ENCODE assay signal across 1 cellular context in the genomic region with DNA sequence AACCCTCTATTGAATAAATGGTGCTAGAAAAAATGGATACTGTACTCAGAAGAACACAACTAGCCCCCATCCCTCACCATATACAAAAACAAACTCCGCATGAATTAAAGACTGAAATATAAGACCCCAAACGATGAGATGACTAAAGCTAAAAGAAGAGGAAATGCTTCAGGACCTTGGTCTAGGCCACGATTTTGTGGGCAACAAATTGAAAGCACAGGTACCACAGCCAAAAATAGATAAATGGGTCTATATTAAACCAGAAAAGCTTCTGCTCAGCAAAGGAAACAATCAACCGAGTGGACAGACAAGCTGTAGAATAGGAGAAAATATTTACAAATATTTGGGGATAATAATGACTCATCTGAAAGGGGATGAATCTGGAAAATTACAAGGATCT.
A peak's percentile ranks its signal among the peaks of the same experiment; 100 is the strongest.
TF ChIP-seq lines count a peak whose summit lies in the region.

No MANE protein-coding gene starts in this region.

TF ChIP-seq in GM12878, 131 proteins besides CTCF, POLR2A, EP300 and RAD21 (continued from another document):
- peak; percentile 82; the same call in 1 of the 2 replicates for TF ChIP-seq MEF2A (IDR thresholded peaks at IDR 0.05; ENCODE audit: insufficient read depth, low read depth, low read length)
- no peak for TF ChIP-seq IKZF2 (IDR thresholded peaks at IDR 0.05)
- peak; percentile 63; the same call in 1 of the 2 replicates for TF ChIP-seq SPI1 (IDR thresholded peaks at IDR 0.05; ENCODE audit: borderline replicate concordance, insufficient read depth, low read depth, low read length)
- peak; percentile 74 for TF ChIP-seq RUNX3 (IDR thresholded peaks at IDR 0.05; ENCODE audit: low read length)
TF ChIP-seq in GM12878: peak in this region for 4.
